ENCODE assay signal across 1 cellular context in the genomic region with DNA sequence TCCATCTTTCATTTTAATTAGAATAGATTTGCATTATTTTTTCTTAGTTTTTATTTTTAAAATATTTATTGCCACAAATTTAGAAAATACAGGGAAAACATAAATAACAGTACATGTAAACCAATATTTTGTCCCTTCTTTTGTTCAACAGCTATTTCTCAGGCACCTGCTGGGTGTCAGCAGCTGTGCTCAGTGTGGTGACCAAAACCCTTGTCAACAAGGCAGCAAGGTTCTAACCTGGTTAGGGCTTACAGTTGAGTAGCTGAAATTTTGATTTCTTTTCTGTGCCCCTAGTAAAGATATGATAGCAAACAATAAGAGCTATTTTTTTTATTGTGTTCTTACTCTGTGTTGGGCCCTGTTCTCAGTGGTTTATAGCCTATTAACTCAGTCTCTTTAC.
TF ChIP-seq lines count a peak whose summit lies in the region.

No MANE protein-coding gene starts in this region.

TF ChIP-seq in IMR-90, 13 proteins besides CTCF, POLR2A, EP300 and RAD21 (continued from another document):
- TF ChIP-seq, protein P1, sequence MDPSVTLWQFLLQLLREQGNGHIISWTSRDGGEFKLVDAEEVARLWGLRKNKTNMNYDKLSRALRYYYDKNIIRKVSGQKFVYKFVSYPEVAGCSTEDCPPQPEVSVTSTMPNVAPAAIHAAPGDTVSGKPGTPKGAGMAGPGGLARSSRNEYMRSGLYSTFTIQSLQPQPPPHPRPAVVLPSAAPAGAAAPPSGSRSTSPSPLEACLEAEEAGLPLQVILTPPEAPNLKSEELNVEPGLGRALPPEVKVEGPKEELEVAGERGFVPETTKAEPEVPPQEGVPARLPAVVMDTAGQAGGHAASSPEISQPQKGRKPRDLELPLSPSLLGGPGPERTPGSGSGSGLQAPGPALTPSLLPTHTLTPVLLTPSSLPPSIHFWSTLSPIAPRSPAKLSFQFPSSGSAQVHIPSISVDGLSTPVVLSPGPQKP (IDR thresholded peaks at IDR 0.05; ENCODE audit: borderline replicate concordance, low read depth, low read length), result no peak
- no peak for TF ChIP-seq MXI1 (IDR thresholded peaks at IDR 0.05; ENCODE audit: borderline replicate concordance, low read depth, low read length)
